In genomic region chr10:112778579-112778978, GRCh38 we compare ENCODE assay signal across 17 cellular contexts.
DNase-seq lines count a peak whose midpoint lies in the region; ATAC-seq, FAIRE-seq and TF ChIP-seq lines count a peak whose summit lies in the region.
"Had no signal": no experiment of that assay in that cellular context is flagged by ENCODE, and none has a peak within 500 bp of the region (broad histone marks: within the 10 kb centered on the region; RNA-seq: fewer than 3 reads in every experiment).

No MANE protein-coding gene starts in this region.

- H3K36me3 ChIP-seq in bronchial epithelial cell (ENCODE audit: control insufficient read depth, insufficient read depth, low read length), result no peaks in the 10 kb centered on the region
- no peaks in the 10 kb centered on the region for H3K36me3 ChIP-seq in left lung
- H3K36me3 ChIP-seq in smooth muscle cell (ENCODE audit: low read depth), result no peaks in the 10 kb centered on the region
- H3K36me3 ChIP-seq: ascending aorta, neural progenitor cell had no signal

- H3K27me3 ChIP-seq in bronchial epithelial cell (ENCODE audit: control insufficient read depth, insufficient read depth, low read length) (no peaks in the 10 kb centered on the region), left lung (no peaks in the 10 kb centered on the region), smooth muscle cell (ENCODE audit: low read depth) (no peaks in the 10 kb centered on the region)
- H3K27me3 ChIP-seq: ascending aorta, neural progenitor cell had no signal

- H2AFZ ChIP-seq in smooth muscle cell (ENCODE audit: low read depth), result no peak overlapping the region
- H2AFZ ChIP-seq: neural progenitor cell had no signal

- peak; percentile 30 for ATAC-seq in left lung
- ATAC-seq: K562 had no signal

- TF ChIP-seq CTCF in bronchial epithelial cell (IDR thresholded peaks at IDR 0.05; ENCODE audit: insufficient read depth, low read length, severe bottlenecking) (no peak), left lung (IDR thresholded peaks at IDR 0.05) (no peak), smooth muscle cell (IDR thresholded peaks at IDR 0.05; ENCODE audit: borderline replicate concordance, insufficient read depth, poor library complexity, severe bottlenecking) (no peak)

- H4K20me1 ChIP-seq in smooth muscle cell (ENCODE audit: low read depth), result no peaks in the 10 kb centered on the region

- H3K4me1 ChIP-seq in left lung (no peaks in the 10 kb centered on the region), smooth muscle cell (ENCODE audit: low read depth) (peaks cover 15% of the 10 kb centered on the region)
- H3K4me1 ChIP-seq: ascending aorta, neural progenitor cell had no signal

- no peaks in the 10 kb centered on the region for H3F3A ChIP-seq in smooth muscle cell (ENCODE audit: low read depth)

- H3K27ac ChIP-seq in left lung, result no peak overlapping the region
- H3K27ac ChIP-seq in smooth muscle cell (ENCODE audit: low read depth), result peak overlapping the region; percentile 0
- H3K27ac ChIP-seq: ascending aorta, coronary artery, neural progenitor cell had no signal

- H3K9me3 ChIP-seq in left lung (no peaks in the 10 kb centered on the region), smooth muscle cell (replicated peaks; ENCODE audit: low read depth) (no peaks in the 10 kb centered on the region)
- H3K9me3 ChIP-seq: ascending aorta had no signal

- H3K4me3 ChIP-seq in bronchial epithelial cell (ENCODE audit: low read depth, low read length) (no peak overlapping the region), left lung (no peak overlapping the region), smooth muscle cell (no peak overlapping the region)
- H3K4me3 ChIP-seq: ascending aorta, coronary artery, K562, neural progenitor cell had no signal

- intact Hi-C loops in left lung (cut with DNase I), result no loop called here

- peak overlapping the region; percentile 54 for H3K4me2 ChIP-seq in smooth muscle cell
- H3K4me2 ChIP-seq: neural progenitor cell had no signal

- DNase-seq in NCI-H226 (peak; percentile 63), bronchial epithelial cell (ENCODE audit: low read depth) (peak; percentile 14), left lung (no peak), smooth muscle cell (lab: John Stamatoyannopoulos, UW; ENCODE audit: unreplicated experiment) (no peak), urothelium cell line (ENCODE audit: low spot score) (no peak), SHP77 (lab: John Stamatoyannopoulos, UW) (no peak), activated gamma-delta T cell (lab: John Stamatoyannopoulos, UW) (no peak)
- DNase-seq: activated naive CD4-positive, alpha-beta T cell treated with anti-CD3 and anti-CD28 coated beads for 36 hours; foreskin fibroblast; HFFc6; NCI-H1930; NCI-H446 treated with DMSO at 0.1 percent for 48 hours; retina had no signal

- FAIRE-seq in bronchial epithelial cell (lab: Jason Lieb, UNC), result no peak
- FAIRE-seq in urothelium cell line (lab: Jason Lieb, UNC), result no peak
- FAIRE-seq: K562 had no signal

- H3K79me2 ChIP-seq in smooth muscle cell (ENCODE audit: low read depth), result no peaks in the 10 kb centered on the region

- no peak overlapping the region for H3K9ac ChIP-seq in smooth muscle cell (ENCODE audit: low read depth)
- H3K9ac ChIP-seq: neural progenitor cell had no signal

Comparison
In these comparisons a context has a peak if more than half of its experiments do, and no peak if none do; other contexts are left out.
1. DNase-seq: peak in NCI-H226 (single experiment) and bronchial epithelial cell (single experiment); none in left lung (0 of 2), smooth muscle cell (single experiment), urothelium cell line (single experiment), SHP77 (0 of 2) and activated gamma-delta T cell (single experiment).